In genomic region chrX:148363836-148364235, GRCh38 we compare ENCODE assay signal across 22 cellular contexts.
DNase-seq lines count a peak whose midpoint lies in the region; ATAC-seq and TF ChIP-seq lines count a peak whose summit lies in the region.
"Had no signal": no experiment of that assay in that cellular context is flagged by ENCODE, and none has a peak within 500 bp of the region (broad histone marks: within the 10 kb centered on the region; RNA-seq: fewer than 3 reads in every experiment).

No MANE protein-coding gene starts in this region.

- H3K4me1 Mint-ChIP-seq in chondrocyte (ENCODE audit: low read depth), result peaks cover 20% of the 10 kb centered on the region

- peaks cover 3 to 11% (median 4%) of the 10 kb centered on the region in 4 donors for H3K4me1 ChIP-seq in liver (ENCODE audit: control insufficient read depth in 4 of 4, insufficient read depth in 4 of 4, low read length in 3 of 4)
- H3K4me1 ChIP-seq in suprapubic skin, result no peaks in the 10 kb centered on the region
- no peaks in the 10 kb centered on the region for H3K4me1 ChIP-seq in upper lobe of left lung
- H3K4me1 ChIP-seq: BE2C had no signal

- no peak for ATAC-seq in GM18873 (IDR thresholded peaks at IDR 0.05; ENCODE audit: low FRiP score, unreplicated experiment)
- ATAC-seq in upper lobe of left lung (ENCODE audit: low FRiP score in 2 of 2), result no peak
- ATAC-seq in GM18498 (IDR thresholded peaks at IDR 0.05; ENCODE audit: unreplicated experiment), result no peak
- ATAC-seq: K562, Panc1 had no signal

- no peak overlapping the region for H3K9ac ChIP-seq in liver (ENCODE audit: low read depth in 1 of 2, low read length in 2 of 2)

- H3K36me3 ChIP-seq in liver (ENCODE audit: control insufficient read depth in 4 of 4, insufficient read depth in 3 of 4, low read depth in 1 of 4, low read length in 3 of 4) (no peaks in the 10 kb centered on the region), suprapubic skin (no peaks in the 10 kb centered on the region), upper lobe of left lung (no peaks in the 10 kb centered on the region)
- H3K36me3 ChIP-seq: BE2C had no signal

- H3K27me3 Mint-ChIP-seq in chondrocyte (ENCODE audit: low read depth), result no peaks in the 10 kb centered on the region

- no peaks in the 10 kb centered on the region for H3K36me3 Mint-ChIP-seq in chondrocyte (ENCODE audit: low read depth)

- WGBS in liver, result 48% methylated on average over 1 of the region's 1 CpG
- 68% methylated on average over 1 of the region's 1 CpG for WGBS in suprapubic skin
- WGBS in upper lobe of left lung, 2 donors, result 53 to 56% methylated on average over 1 of the region's 1 CpG

- no peak overlapping the region for H3K4me3 Mint-ChIP-seq in chondrocyte (ENCODE audit: unreplicated experiment)

- TF ChIP-seq EP300 in suprapubic skin (IDR thresholded peaks at IDR 0.05), result no peak
- no peak for TF ChIP-seq EP300 in upper lobe of left lung (IDR thresholded peaks at IDR 0.05)

- H3K27me3 ChIP-seq in liver (ENCODE audit: control insufficient read depth in 4 of 4, insufficient read depth in 4 of 4, low read length in 3 of 4) (peaks cover 0 to 3% (median 0%) of the 10 kb centered on the region in 4 donors), suprapubic skin (no peaks in the 10 kb centered on the region), upper lobe of left lung (no peaks in the 10 kb centered on the region)
- H3K27me3 ChIP-seq: BE2C had no signal

- H3K27ac Mint-ChIP-seq in chondrocyte (ENCODE audit: unreplicated experiment), result peak overlapping the region; percentile 30

- H3K27ac ChIP-seq in liver (ENCODE audit: low read depth in 1 of 2, low read length in 2 of 2) (no peak overlapping the region), suprapubic skin (peak overlapping the region; percentile 72), upper lobe of left lung (peak overlapping the region in 1 of 4 donors; percentile 11)

- TF ChIP-seq CTCF in chondrocyte (IDR thresholded peaks at IDR 0.05), result no peak
- TF ChIP-seq CTCF in liver (IDR thresholded peaks at IDR 0.05; ENCODE audit: low read depth, low read length, missing input control), result no peak
- no peak for TF ChIP-seq CTCF in suprapubic skin (IDR thresholded peaks at IDR 0.05)
- TF ChIP-seq CTCF in upper lobe of left lung (IDR thresholded peaks at IDR 0.05), result no peak

- peaks cover 23% of the 10 kb centered on the region for H3K9me3 Mint-ChIP-seq in chondrocyte (ENCODE audit: low read depth)

- DNase-seq in LoVo (ENCODE audit: low spot score), result peak; percentile 0
- DNase-seq in chondrocyte (ENCODE audit: low spot score), result no peak
- DNase-seq in suprapubic skin (ENCODE audit: low spot score in 2 of 2), result no peak
- no peak for DNase-seq in upper lobe of left lung
- DNase-seq: BE2C; EL; GF-D8; MV-4-11; NCI-H1105 treated with DMSO at 0.1 percent for 48 hours; NCI-H1694; NCI-H2081; NCI-H2171; NCI-H345; NCI-H524; NCI-H774; NK-92 treated with Interleukin-12 subunit alpha and Interleukin-12 subunit beta, amount 100 ng/mL, for 24 hours; SIG-M5 had no signal

- TF ChIP-seq POLR2A in suprapubic skin (IDR thresholded peaks at IDR 0.05), result no peak
- no peak for TF ChIP-seq POLR2A in upper lobe of left lung (IDR thresholded peaks at IDR 0.05)

- no peak overlapping the region for H3K4me3 ChIP-seq in liver (ENCODE audit: low read depth in 1 of 3, low read length in 3 of 3)
- H3K4me3 ChIP-seq in suprapubic skin, result no peak overlapping the region
- no peak overlapping the region for H3K4me3 ChIP-seq in upper lobe of left lung
- H3K4me3 ChIP-seq: K562 had no signal

- H3K9me3 ChIP-seq in liver (ENCODE audit: control insufficient read depth in 4 of 4, low read length in 3 of 4), result no peaks in the 10 kb centered on the region
- no peaks in the 10 kb centered on the region for H3K9me3 ChIP-seq in suprapubic skin
- no peaks in the 10 kb centered on the region for H3K9me3 ChIP-seq in upper lobe of left lung
- H3K9me3 ChIP-seq: BE2C had no signal

- peak; percentile 19 to 36 for TF ChIP-seq RAD21 in liver (IDR thresholded peaks at IDR 0.05)

TF ChIP-seq in liver, 16 proteins besides CTCF, POLR2A, EP300 and RAD21:
- TF ChIP-seq HNF4A (conservative IDR thresholded peaks at IDR 0.05) (peak; percentile 97 to 99), RXRA (IDR thresholded peaks at IDR 0.05) (peak; percentile 34), HNF4G (IDR thresholded peaks at IDR 0.05) (peak; percentile 97), YY1 (IDR thresholded peaks at IDR 0.05) (peak; percentile 82), SP1 (IDR thresholded peaks at IDR 0.05) (peak; percentile 90), REST (IDR thresholded peaks at IDR 0.05) (peak; percentile 24), EGR1 (IDR thresholded peaks at IDR 0.05; ENCODE audit: low read depth in 2 of 2) (no peak)
- TF ChIP-seq, protein P1, sequence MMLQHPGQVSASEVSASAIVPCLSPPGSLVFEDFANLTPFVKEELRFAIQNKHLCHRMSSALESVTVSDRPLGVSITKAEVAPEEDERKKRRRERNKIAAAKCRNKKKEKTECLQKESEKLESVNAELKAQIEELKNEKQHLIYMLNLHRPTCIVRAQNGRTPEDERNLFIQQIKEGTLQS (IDR thresholded peaks at IDR 0.05), result no peak
